Comparison of ENCODE assay signal across 29 cellular contexts in genomic region chr1:233935277-233935868, GRCh38. TPM values are rescaled to one million over a fixed set of nuclear protein-coding genes. Genes with fewer than 3 reads are reported as not detected.
"Had no signal": no experiment of that assay in that cellular context is flagged by ENCODE, and none has a peak within 500 bp of the region (broad histone marks: within the 10 kb centered on the region; RNA-seq: fewer than 3 reads in every experiment).

No MANE protein-coding gene starts in this region.

- FAIRE-seq: kidney, pancreas had no signal

- H3K4me3 ChIP-seq: left ventricle myocardium inferior, pancreas, prostate gland, skin epidermis, stomach, testis, thyroid gland, transverse colon, uterus had no signal

- H3K4me1 Mint-ChIP-seq: naive thymus-derived CD8-positive, alpha-beta T cell; nephron; neural crest cell; stimulated activated naive B cell treated with anti-CD40 and anti-IgM and Interleukin-4, amounts not matched to agents 10 μg/mL and 1 μg/mL and 100 μg/mL, for 72 hours had no signal

- ATAC-seq: left colon; naive thymus-derived CD8-positive, alpha-beta T cell; pancreas; right cardiac atrium; sciatic nerve; stimulated activated naive B cell treated with anti-CD40 and anti-IgM and Interleukin-4, amounts not matched to agents 10 μg/mL and 1 μg/mL and 100 μg/mL, for 72 hours; stimulated activated naive CD8-positive, alpha-beta T cell treated with anti-CD3 and anti-CD28 coated beads, Interleukin-15, Interleukin-2, amounts not matched to agents 100 U/mL and 50 U/mL, for 24 hours had no signal

- H3K9me3 ChIP-seq: left ventricle myocardium inferior, pancreas, prostate gland, stomach, testis, thyroid gland, transverse colon, uterus had no signal

- H3K36me3 ChIP-seq: left ventricle myocardium inferior, pancreas, prostate gland, stomach, thyroid gland, transverse colon, uterus had no signal

- H3K27ac Mint-ChIP-seq: naive thymus-derived CD8-positive, alpha-beta T cell; nephron; stimulated activated naive B cell treated with anti-CD40 and anti-IgM and Interleukin-4, amounts not matched to agents 10 μg/mL and 1 μg/mL and 100 μg/mL, for 72 hours had no signal

- H3K4me3 Mint-ChIP-seq: naive thymus-derived CD8-positive, alpha-beta T cell; nephron; neural crest cell; stimulated activated naive B cell treated with anti-CD40 and anti-IgM and Interleukin-4, amounts not matched to agents 10 μg/mL and 1 μg/mL and 100 μg/mL, for 72 hours had no signal

- H3K36me3 Mint-ChIP-seq: naive thymus-derived CD8-positive, alpha-beta T cell; stimulated activated naive B cell treated with anti-CD40 and anti-IgM and Interleukin-4, amounts not matched to agents 10 μg/mL and 1 μg/mL and 100 μg/mL, for 72 hours had no signal

- DNase-seq: hippocampal formation; kidney; left colon; left ventricle myocardium inferior; mammary epithelial cell; mesenchymal stem cell; naive thymus-derived CD8-positive, alpha-beta T cell; nucleus accumbens; pancreas; posterior cingulate gyrus; retina; right cardiac atrium; stimulated activated CD4-positive, alpha-beta T cell treated with anti-CD3 and anti-CD28 coated beads, Interleukin-12 subunit alpha, Interleukin-12 subunit beta, amount 100 ng/mL, for 4 hours; stimulated activated CD4-positive, alpha-beta T cell treated with anti-CD3 and anti-CD28 coated beads, Interleukin-15, amount 100 ng/mL, for 24 hours; stimulated activated CD4-positive, alpha-beta T cell treated with anti-CD3 and anti-CD28 coated beads, Interleukin-2, amount 100 ng/mL, for 24 hours; stimulated activated CD4-positive, alpha-beta T cell treated with anti-CD3 and anti-CD28 coated beads, Interleukin-4, amount 100 ng/mL, for 1 hour; stimulated activated naive B cell treated with anti-CD40 and anti-IgM and Interleukin-4, amounts not matched to agents 10 μg/mL and 1 μg/mL and 100 μg/mL, for 72 hours; stimulated activated naive CD8-positive, alpha-beta T cell treated with anti-CD3 and anti-CD28 coated beads, Interleukin-15, Interleukin-2, amounts not matched to agents 100 U/mL and 50 U/mL, for 24 hours; stomach; testis; thyroid gland; transverse colon; uterus had no signal

- H3K27ac ChIP-seq: left ventricle myocardium inferior, pancreas, prostate gland, skin epidermis, stomach, testis, thyroid gland, transverse colon, uterus had no signal

- H3K4me1 ChIP-seq: left ventricle myocardium inferior, pancreas, prostate gland, stomach, testis, thyroid gland, transverse colon, uterus had no signal

- H3K27me3 ChIP-seq: pancreas, testis, thyroid gland, transverse colon, uterus had no signal

RNA-seq across cellular contexts. Expression of gene SLC35F3, which starts 30.9 kb away (rescaled TPM):
- total RNA-seq: left ventricle myocardium inferior, osteoblast, sciatic nerve, transverse colon had no signal
- polyA plus RNA-seq: right cardiac atrium had no signal
